Comparison of ENCODE assay signal across 1 cellular context in the genomic region with DNA sequence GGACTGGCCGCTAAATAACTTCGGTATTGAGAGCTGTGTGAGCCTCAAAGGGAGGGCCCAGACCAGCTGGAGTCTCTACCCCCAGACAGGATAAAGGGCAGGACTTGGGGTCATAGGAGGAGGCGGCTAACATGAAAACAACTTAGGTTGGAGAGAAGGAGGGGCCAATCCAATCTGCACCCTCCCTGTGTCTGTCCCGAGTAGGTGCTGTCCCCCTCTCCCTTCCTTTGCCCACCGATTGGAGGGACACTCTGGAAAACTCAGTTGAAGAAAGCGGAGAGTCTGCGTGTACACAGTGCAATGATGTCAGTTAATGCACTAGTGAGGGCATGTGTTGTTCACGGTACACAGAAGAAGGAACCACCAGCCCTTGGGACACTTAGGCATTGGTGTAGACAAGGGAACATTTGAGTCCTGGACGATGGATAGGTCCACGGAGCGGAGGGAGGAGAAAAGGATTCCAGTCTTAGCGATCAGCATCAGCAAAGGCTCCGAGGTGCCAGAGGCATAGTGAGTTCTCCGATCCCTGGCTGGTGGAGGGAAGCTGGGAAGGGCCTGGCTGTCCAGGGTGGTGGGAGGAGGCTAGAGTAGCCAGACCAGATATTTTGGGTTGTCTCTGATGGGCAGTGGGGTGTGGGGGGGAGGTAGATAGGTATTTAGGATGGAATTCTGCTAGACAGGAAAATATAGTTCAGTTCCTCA.
TF ChIP-seq lines count a peak whose summit lies in the region.

No MANE protein-coding gene starts in this region.

TF ChIP-seq in HepG2, 621 proteins besides CTCF, POLR2A, EP300 and RAD21 (continued from another document and continues in another):
- TF ChIP-seq, protein P1, sequence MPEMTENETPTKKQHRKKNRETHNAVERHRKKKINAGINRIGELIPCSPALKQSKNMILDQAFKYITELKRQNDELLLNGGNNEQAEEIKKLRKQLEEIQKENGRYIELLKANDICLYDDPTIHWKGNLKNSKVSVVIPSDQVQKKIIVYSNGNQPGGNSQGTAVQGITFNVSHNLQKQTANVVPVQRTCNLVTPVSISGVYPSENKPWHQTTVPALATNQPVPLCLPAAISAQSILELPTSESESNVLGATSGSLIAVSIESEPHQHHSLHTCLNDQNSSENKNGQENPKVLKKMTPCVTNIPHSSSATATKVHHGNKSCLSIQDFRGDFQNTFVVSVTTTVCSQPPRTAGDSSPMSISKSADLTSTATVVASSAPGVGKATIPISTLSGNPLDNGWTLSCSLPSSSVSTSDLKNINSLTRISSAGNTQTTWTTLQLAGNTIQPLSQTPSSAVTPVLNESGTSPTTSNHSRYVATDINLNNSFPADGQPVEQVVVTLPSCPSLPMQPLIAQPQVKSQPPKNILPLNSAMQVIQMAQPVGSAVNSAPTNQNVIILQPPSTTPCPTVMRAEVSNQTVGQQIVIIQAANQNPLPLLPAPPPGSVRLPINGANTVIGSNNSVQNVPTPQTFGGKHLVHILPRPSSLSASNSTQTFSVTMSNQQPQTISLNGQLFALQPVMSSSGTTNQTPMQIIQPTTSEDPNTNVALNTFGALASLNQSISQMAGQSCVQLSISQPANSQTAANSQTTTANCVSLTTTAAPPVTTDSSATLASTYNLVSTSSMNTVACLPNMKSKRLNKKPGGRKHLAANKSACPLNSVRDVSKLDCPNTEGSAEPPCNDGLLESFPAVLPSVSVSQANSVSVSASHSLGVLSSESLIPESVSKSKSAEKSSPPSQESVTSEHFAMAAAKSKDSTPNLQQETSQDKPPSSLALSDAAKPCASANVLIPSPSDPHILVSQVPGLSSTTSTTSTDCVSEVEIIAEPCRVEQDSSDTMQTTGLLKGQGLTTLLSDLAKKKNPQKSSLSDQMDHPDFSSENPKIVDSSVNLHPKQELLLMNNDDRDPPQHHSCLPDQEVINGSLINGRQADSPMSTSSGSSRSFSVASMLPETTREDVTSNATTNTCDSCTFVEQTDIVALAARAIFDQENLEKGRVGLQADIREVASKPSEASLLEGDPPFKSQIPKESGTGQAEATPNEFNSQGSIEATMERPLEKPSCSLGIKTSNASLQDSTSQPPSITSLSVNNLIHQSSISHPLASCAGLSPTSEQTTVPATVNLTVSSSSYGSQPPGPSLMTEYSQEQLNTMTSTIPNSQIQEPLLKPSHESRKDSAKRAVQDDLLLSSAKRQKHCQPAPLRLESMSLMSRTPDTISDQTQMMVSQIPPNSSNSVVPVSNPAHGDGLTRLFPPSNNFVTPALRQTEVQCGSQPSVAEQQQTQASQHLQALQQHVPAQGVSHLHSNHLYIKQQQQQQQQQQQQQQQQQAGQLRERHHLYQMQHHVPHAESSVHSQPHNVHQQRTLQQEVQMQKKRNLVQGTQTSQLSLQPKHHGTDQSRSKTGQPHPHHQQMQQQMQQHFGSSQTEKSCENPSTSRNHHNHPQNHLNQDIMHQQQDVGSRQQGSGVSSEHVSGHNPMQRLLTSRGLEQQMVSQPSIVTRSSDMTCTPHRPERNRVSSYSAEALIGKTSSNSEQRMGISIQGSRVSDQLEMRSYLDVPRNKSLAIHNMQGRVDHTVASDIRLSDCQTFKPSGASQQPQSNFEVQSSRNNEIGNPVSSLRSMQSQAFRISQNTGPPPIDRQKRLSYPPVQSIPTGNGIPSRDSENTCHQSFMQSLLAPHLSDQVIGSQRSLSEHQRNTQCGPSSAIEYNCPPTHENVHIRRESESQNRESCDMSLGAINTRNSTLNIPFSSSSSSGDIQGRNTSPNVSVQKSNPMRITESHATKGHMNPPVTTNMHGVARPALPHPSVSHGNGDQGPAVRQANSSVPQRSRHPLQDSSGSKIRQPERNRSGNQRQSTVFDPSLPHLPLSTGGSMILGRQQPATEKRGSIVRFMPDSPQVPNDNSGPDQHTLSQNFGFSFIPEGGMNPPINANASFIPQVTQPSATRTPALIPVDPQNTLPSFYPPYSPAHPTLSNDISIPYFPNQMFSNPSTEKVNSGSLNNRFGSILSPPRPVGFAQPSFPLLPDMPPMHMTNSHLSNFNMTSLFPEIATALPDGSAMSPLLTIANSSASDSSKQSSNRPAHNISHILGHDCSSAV (CRISPR knock-in tag; IDR thresholded peaks at IDR 0.05; ENCODE audit: borderline replicate concordance) = no peak
- TF ChIP-seq AHR (CRISPR knock-in tag; IDR thresholded peaks at IDR 0.05) (no peak), PHF5A (CRISPR knock-in tag; IDR thresholded peaks at IDR 0.05; ENCODE audit: low read depth, unreplicated experiment) (no peak), ZNF431 (CRISPR knock-in tag; IDR thresholded peaks at IDR 0.05; ENCODE audit: borderline replicate concordance, low read depth) (0 out of 2 replicates have a peak, but pooled peaks have one; percentile 39), ATAD3A (CRISPR knock-in tag; IDR thresholded peaks at IDR 0.05) (no peak), REL (CRISPR knock-in tag; conservative IDR thresholded peaks at IDR 0.05) (peak; percentile 82; the same call in 1 of the 2 replicates), CBX5 (CRISPR knock-in tag; IDR thresholded peaks at IDR 0.05; ENCODE audit: borderline replicate concordance) (no peak), NR2F1 (CRISPR knock-in tag; IDR thresholded peaks at IDR 0.05) (no peak), FOSL1 (CRISPR knock-in tag; IDR thresholded peaks at IDR 0.05; ENCODE audit: borderline replicate concordance) (no peak), ZNF589 (CRISPR knock-in tag; conservative IDR thresholded peaks at IDR 0.05) (peak; percentile 82; the same call in 1 of the 2 replicates), RFX1 (IDR thresholded peaks at IDR 0.05) (no peak), ZNF567 (CRISPR knock-in tag; IDR thresholded peaks at IDR 0.05; ENCODE audit: borderline replicate concordance) (0 out of 2 replicates have a peak, but pooled peaks have one; percentile 90), HNF4G (IDR thresholded peaks at IDR 0.05; ENCODE audit: borderline replicate concordance, low read depth, low read length) (no peak), HNF4G (CRISPR knock-in tag; IDR thresholded peaks at IDR 0.05; ENCODE audit: borderline replicate concordance, low read depth) (0 out of 2 replicates have a peak, but pooled peaks have one; percentile 14), RFXANK (CRISPR knock-in tag; IDR thresholded peaks at IDR 0.05) (no peak), ZNF282 (IDR thresholded peaks at IDR 0.05; ENCODE audit: partially characterized antibody) (no peak), ZNF556 (CRISPR knock-in tag; IDR thresholded peaks at IDR 0.05; ENCODE audit: borderline replicate concordance) (0 out of 2 replicates have a peak, but pooled peaks have one; percentile 75), ZNF562 (CRISPR knock-in tag; IDR thresholded peaks at IDR 0.05; ENCODE audit: borderline replicate concordance) (no peak), PAX8 (CRISPR knock-in tag; IDR thresholded peaks at IDR 0.05; ENCODE audit: borderline replicate concordance) (no peak), ZNF7 (CRISPR knock-in tag; IDR thresholded peaks at IDR 0.05) (no peak), POGZ (CRISPR knock-in tag; IDR thresholded peaks at IDR 0.05) (no peak), SRY (CRISPR knock-in tag; IDR thresholded peaks at IDR 0.05) (no peak; the same call in 1 of the 2 replicates), ZNF644 (CRISPR knock-in tag; IDR thresholded peaks at IDR 0.05; ENCODE audit: low read depth) (no peak), FOXO1 (CRISPR knock-in tag; IDR thresholded peaks at IDR 0.05) (no peak), TGIF2 (CRISPR knock-in tag; IDR thresholded peaks at IDR 0.05) (no peak), ZNF773 (CRISPR knock-in tag; IDR thresholded peaks at IDR 0.05; ENCODE audit: borderline replicate concordance) (0 out of 2 replicates have a peak, but pooled peaks have one; percentile 62), ATF1 (CRISPR knock-in tag; IDR thresholded peaks at IDR 0.05) (no peak), ZNF850 (CRISPR knock-in tag; conservative IDR thresholded peaks at IDR 0.05) (no peak), ZNF367 (CRISPR knock-in tag; IDR thresholded peaks at IDR 0.05; ENCODE audit: borderline replicate concordance) (no peak), ZNF180 (CRISPR knock-in tag; IDR thresholded peaks at IDR 0.05; ENCODE audit: borderline replicate concordance, low read depth) (no peak), ZNF788 (CRISPR knock-in tag; IDR thresholded peaks at IDR 0.05; ENCODE audit: borderline replicate concordance) (peak; percentile 32; the same call in 1 of the 2 replicates), NR1H2 (CRISPR knock-in tag; IDR thresholded peaks at IDR 0.05; ENCODE audit: borderline replicate concordance, low read depth) (peak; percentile 68; the same call in 1 of the 2 replicates), ZNF468 (CRISPR knock-in tag; IDR thresholded peaks at IDR 0.05) (no peak), WIZ (CRISPR knock-in tag; IDR thresholded peaks at IDR 0.05) (no peak; the same call in 1 of the 2 replicates), CBX2 (IDR thresholded peaks at IDR 0.05; ENCODE audit: low read depth, low read length) (no peak), CBX2 (CRISPR knock-in tag; IDR thresholded peaks at IDR 0.05; ENCODE audit: low read depth) (no peak), CCAR2 (optimal IDR thresholded peaks at IDR 0.05; ENCODE audit: low read depth, low read length) (no peak), TRIM24 (CRISPR knock-in tag; IDR thresholded peaks at IDR 0.05) (no peak), ZNF570 (CRISPR knock-in tag; IDR thresholded peaks at IDR 0.05; ENCODE audit: borderline replicate concordance) (no peak), ERF (CRISPR knock-in tag; IDR thresholded peaks at IDR 0.05) (no peak; the same call in 1 of the 2 replicates), SIN3B (IDR thresholded peaks at IDR 0.05; ENCODE audit: low read length) (no peak), PAF1 (CRISPR knock-in tag; IDR thresholded peaks at IDR 0.05) (no peak), TCF7 (IDR thresholded peaks at IDR 0.05; ENCODE audit: low read depth) (no peak; the same call in 1 of the 2 replicates), FOXP1 (IDR thresholded peaks at IDR 0.05) (no peak), FOXP1 (CRISPR knock-in tag; IDR thresholded peaks at IDR 0.05) (no peak), SNAI1 (CRISPR knock-in tag; IDR thresholded peaks at IDR 0.05; ENCODE audit: borderline replicate concordance) (no peak), NCOR1 (IDR thresholded peaks at IDR 0.05; ENCODE audit: borderline replicate concordance, low read length) (no peak), ZNF292 (CRISPR knock-in tag; IDR thresholded peaks at IDR 0.05; ENCODE audit: borderline replicate concordance, low read depth) (no peak)
- TF ChIP-seq, protein P2, sequence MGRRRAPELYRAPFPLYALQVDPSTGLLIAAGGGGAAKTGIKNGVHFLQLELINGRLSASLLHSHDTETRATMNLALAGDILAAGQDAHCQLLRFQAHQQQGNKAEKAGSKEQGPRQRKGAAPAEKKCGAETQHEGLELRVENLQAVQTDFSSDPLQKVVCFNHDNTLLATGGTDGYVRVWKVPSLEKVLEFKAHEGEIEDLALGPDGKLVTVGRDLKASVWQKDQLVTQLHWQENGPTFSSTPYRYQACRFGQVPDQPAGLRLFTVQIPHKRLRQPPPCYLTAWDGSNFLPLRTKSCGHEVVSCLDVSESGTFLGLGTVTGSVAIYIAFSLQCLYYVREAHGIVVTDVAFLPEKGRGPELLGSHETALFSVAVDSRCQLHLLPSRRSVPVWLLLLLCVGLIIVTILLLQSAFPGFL (CRISPR knock-in tag; IDR thresholded peaks at IDR 0.05) = peak; percentile 50; the same call in 1 of the 2 replicates
- TF ChIP-seq, protein P3, sequence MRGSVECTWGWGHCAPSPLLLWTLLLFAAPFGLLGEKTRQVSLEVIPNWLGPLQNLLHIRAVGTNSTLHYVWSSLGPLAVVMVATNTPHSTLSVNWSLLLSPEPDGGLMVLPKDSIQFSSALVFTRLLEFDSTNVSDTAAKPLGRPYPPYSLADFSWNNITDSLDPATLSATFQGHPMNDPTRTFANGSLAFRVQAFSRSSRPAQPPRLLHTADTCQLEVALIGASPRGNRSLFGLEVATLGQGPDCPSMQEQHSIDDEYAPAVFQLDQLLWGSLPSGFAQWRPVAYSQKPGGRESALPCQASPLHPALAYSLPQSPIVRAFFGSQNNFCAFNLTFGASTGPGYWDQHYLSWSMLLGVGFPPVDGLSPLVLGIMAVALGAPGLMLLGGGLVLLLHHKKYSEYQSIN (CRISPR knock-in tag; IDR thresholded peaks at IDR 0.05; ENCODE audit: borderline replicate concordance) = no peak
- TF ChIP-seq, protein P4, sequence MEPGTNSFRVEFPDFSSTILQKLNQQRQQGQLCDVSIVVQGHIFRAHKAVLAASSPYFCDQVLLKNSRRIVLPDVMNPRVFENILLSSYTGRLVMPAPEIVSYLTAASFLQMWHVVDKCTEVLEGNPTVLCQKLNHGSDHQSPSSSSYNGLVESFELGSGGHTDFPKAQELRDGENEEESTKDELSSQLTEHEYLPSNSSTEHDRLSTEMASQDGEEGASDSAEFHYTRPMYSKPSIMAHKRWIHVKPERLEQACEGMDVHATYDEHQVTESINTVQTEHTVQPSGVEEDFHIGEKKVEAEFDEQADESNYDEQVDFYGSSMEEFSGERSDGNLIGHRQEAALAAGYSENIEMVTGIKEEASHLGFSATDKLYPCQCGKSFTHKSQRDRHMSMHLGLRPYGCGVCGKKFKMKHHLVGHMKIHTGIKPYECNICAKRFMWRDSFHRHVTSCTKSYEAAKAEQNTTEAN (CRISPR knock-in tag; conservative IDR thresholded peaks at IDR 0.05) = no peak
- TF ChIP-seq, protein P5, sequence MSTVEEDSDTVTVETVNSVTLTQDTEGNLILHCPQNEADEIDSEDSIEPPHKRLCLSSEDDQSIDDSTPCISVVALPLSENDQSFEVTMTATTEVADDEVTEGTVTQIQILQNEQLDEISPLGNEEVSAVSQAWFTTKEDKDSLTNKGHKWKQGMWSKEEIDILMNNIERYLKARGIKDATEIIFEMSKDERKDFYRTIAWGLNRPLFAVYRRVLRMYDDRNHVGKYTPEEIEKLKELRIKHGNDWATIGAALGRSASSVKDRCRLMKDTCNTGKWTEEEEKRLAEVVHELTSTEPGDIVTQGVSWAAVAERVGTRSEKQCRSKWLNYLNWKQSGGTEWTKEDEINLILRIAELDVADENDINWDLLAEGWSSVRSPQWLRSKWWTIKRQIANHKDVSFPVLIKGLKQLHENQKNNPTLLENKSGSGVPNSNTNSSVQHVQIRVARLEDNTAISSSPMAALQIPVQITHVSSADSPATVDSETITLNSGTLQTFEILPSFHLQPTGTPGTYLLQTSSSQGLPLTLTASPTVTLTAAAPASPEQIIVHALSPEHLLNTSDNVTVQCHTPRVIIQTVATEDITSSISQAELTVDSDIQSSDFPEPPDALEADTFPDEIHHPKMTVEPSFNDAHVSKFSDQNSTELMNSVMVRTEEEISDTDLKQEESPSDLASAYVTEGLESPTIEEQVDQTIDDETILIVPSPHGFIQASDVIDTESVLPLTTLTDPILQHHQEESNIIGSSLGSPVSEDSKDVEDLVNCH (CRISPR knock-in tag; IDR thresholded peaks at IDR 0.05) = no peak
